8 cellular contexts compared by ENCODE assay signal in the genomic region with DNA sequence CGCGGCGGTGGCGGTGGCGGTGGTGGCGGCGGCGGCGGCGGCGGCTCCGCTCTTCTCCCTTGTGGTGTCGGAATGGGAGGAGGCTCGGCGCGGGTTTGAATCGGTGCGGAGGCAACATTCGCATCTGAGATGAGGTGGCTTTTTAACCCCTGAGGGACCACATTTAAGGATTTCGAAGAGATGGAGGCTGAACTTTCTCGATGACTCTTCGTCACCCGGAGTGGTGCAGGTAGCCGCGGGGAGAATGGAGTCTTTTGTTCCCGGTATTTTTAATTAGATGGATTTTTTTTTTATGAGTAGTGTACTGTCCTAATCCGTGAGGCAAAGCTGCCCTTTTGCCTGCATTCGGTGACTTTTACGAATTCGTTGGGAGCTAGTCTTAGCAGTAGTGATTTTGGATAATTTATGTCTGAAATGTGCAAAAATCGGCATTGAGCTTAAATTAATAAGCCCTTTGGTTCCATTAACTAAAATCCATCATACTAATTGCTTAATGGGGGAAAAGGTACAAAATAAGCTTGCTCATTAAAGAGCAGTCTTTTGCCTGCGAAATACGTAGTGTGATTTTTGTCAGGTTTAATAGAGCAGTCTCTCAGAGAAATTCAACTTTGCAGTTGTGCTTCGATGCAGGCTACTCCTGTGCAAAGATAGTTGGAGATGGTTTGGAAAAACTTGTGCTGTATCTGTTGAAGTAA.
A peak's percentile ranks its signal among the peaks of the same experiment; 100 is the strongest.
DNase-seq lines count a peak whose midpoint lies in the region; ATAC-seq and TF ChIP-seq lines count a peak whose summit lies in the region.

No MANE protein-coding gene starts in this region.

- H3K9me2 ChIP-seq in hepatocyte (replicated peaks; ENCODE audit: insufficient read depth) = no peaks in the 10 kb centered on the region

- peaks cover 5% of the 10 kb centered on the region for H4K20me1 ChIP-seq in hepatocyte (ENCODE audit: insufficient read depth, poor library complexity, severe bottlenecking)

- CTCF ChIA-PET in CD4-positive, alpha-beta memory T cell (lab: Charles Lee; ENCODE audit: partially characterized antibody) = no interaction called here
- CTCF ChIA-PET in HEK293 (lab: Yijun Ruan, JAX) = interaction anchor here (0.9 kb wide), 1 partner anchor 30 kb away, joined by 3 read pairs; no protein-coding TSS in a partner anchor
- CTCF ChIA-PET in activated CD8-positive, alpha-beta T cell treated with anti-CD3 and anti-CD28 coated beads for 36 hours (lab: Charles Lee) = no interaction called here

- no peak overlapping the region for H3K27ac Mint-ChIP-seq in CD4-positive, alpha-beta memory T cell
- no peak overlapping the region for H3K27ac Mint-ChIP-seq in activated CD8-positive, alpha-beta T cell treated with anti-CD3 and anti-CD28 coated beads for 36 hours

- H3K4me1 ChIP-seq in CD4-positive, alpha-beta memory T cell (ENCODE audit: insufficient read depth, low read length) = peaks cover 16% of the 10 kb centered on the region
- peaks cover 5% of the 10 kb centered on the region; the same call in 1 of the 2 replicates for H3K4me1 ChIP-seq in HEK293 (ENCODE audit: control insufficient read depth, insufficient read depth, low read length)
- no peaks in the 10 kb centered on the region for H3K4me1 ChIP-seq in hepatocyte (ENCODE audit: insufficient read depth)

- no peak overlapping the region for H3K4me3 ChIP-seq in CD4-positive, alpha-beta memory T cell (ENCODE audit: low read length in 2 of 2)
- peak overlapping the region; percentile 60 for H3K4me3 ChIP-seq in HEK293 (ENCODE audit: low read depth, low read length)
- peak overlapping the region; percentile 51 for H3K4me3 ChIP-seq in hepatocyte

- peaks cover 11 to 26% (median 20%) of the 10 kb centered on the region in 4 donors for H3K4me1 Mint-ChIP-seq in CD4-positive, alpha-beta memory T cell
- peaks cover 13% of the 10 kb centered on the region for H3K4me1 Mint-ChIP-seq in activated CD8-positive, alpha-beta T cell treated with anti-CD3 and anti-CD28 coated beads for 36 hours (ENCODE audit: low read depth)

- no peak for DNase-seq in CD4-positive, alpha-beta memory T cell
- DNase-seq in activated CD8-positive, alpha-beta T cell treated with anti-CD3 and anti-CD28 coated beads for 36 hours = no peak
- no peak for DNase-seq in hepatocyte (ENCODE audit: low spot score)
- DNase-seq in retina = peak; percentile 73
- DNase-seq in LoVo (ENCODE audit: low spot score) = no peak
- no peak for DNase-seq in foreskin melanocyte

- POLR2A ChIA-PET in CD4-positive, alpha-beta memory T cell (lab: Charles Lee; ENCODE audit: partially characterized antibody) = no interaction called here
- POLR2A ChIA-PET in HEK293 (lab: Yijun Ruan, JAX) = interaction anchor here (0.7 kb wide), 1 partner anchor 432 kb away, joined by 3 read pairs; no protein-coding TSS in a partner anchor
- POLR2A ChIA-PET in activated CD8-positive, alpha-beta T cell treated with anti-CD3 and anti-CD28 coated beads for 36 hours (lab: Charles Lee) = no interaction called here

- H3K9me3 ChIP-seq in CD4-positive, alpha-beta memory T cell (ENCODE audit: control insufficient read depth in 1 of 2, low read length in 2 of 2) = no peaks in the 10 kb centered on the region
- H3K9me3 ChIP-seq in HEK293 (ENCODE audit: control insufficient read depth, insufficient read depth, low read depth, low read length) (no peaks in the 10 kb centered on the region), hepatocyte (ENCODE audit: low read depth) (no peaks in the 10 kb centered on the region)

- H3K27me3 Mint-ChIP-seq in CD4-positive, alpha-beta memory T cell = peaks cover 37 to 42% of the 10 kb centered on the region in 2 donors
- peaks cover 52% of the 10 kb centered on the region for H3K27me3 Mint-ChIP-seq in activated CD8-positive, alpha-beta T cell treated with anti-CD3 and anti-CD28 coated beads for 36 hours

- TF ChIP-seq CTCF in HEK293 (tag by site-specific recombination; IDR thresholded peaks at IDR 0.05) (no peak), hepatocyte (IDR thresholded peaks at IDR 0.05; ENCODE audit: poor library complexity) (no peak)
- no peak for TF ChIP-seq CTCF in activated CD8-positive, alpha-beta T cell treated with anti-CD3 and anti-CD28 coated beads for 36 hours (IDR thresholded peaks at IDR 0.05)

- H2AFZ ChIP-seq in hepatocyte = peak overlapping the region; percentile 65

- H3K27me3 ChIP-seq in CD4-positive, alpha-beta memory T cell (ENCODE audit: insufficient read depth, low read length) = peaks cover 17% of the 10 kb centered on the region
- H3K27me3 ChIP-seq in hepatocyte = no peaks in the 10 kb centered on the region

- no peaks in the 10 kb centered on the region for H3K36me3 ChIP-seq in CD4-positive, alpha-beta memory T cell (ENCODE audit: insufficient read depth, low read length)
- H3K36me3 ChIP-seq in HEK293 (ENCODE audit: control insufficient read depth in 2 of 2, insufficient read depth in 1 of 2, low read length in 2 of 2) (no peaks in the 10 kb centered on the region), hepatocyte (replicated peaks; ENCODE audit: insufficient read depth, low read depth) (no peaks in the 10 kb centered on the region)

- H3K27ac ChIP-seq in CD4-positive, alpha-beta memory T cell (ENCODE audit: low read depth, low read length) = no peak overlapping the region
- H3K27ac ChIP-seq in HEK293 (ENCODE audit: extremely low read depth, low read depth, low read length) = peak overlapping the region; percentile 79
- H3K27ac ChIP-seq in hepatocyte = peak overlapping the region; percentile 73

- H3K36me3 Mint-ChIP-seq in CD4-positive, alpha-beta memory T cell = no peaks in the 10 kb centered on the region
- no peaks in the 10 kb centered on the region for H3K36me3 Mint-ChIP-seq in activated CD8-positive, alpha-beta T cell treated with anti-CD3 and anti-CD28 coated beads for 36 hours (ENCODE audit: low read depth)

- ATAC-seq in activated CD8-positive, alpha-beta T cell treated with anti-CD3 and anti-CD28 coated beads for 36 hours = no peak
- ATAC-seq in GM21515 (IDR thresholded peaks at IDR 0.05; ENCODE audit: unreplicated experiment) = no peak

- H3K4me2 ChIP-seq in hepatocyte = peak overlapping the region; percentile 88

- intact Hi-C loops in CD4-positive, alpha-beta memory T cell (cut with micrococcal nuclease) = no loop called here
- intact Hi-C loops in activated CD8-positive, alpha-beta T cell treated with anti-CD3 and anti-CD28 coated beads for 36 hours (cut with micrococcal nuclease) = no loop called here

- H3K4me3 Mint-ChIP-seq in CD4-positive, alpha-beta memory T cell = peak overlapping the region; percentile 71 to 83 (median 77)
- peak overlapping the region; percentile 58 for H3K4me3 Mint-ChIP-seq in activated CD8-positive, alpha-beta T cell treated with anti-CD3 and anti-CD28 coated beads for 36 hours

- under 1% methylated on average over 27 of the region's 34 CpGs for WGBS in hepatocyte (ENCODE audit: low lambda C conversion rate, missing lambda C conversion rate)

- peaks cover 49% of the 10 kb centered on the region for H3K79me2 ChIP-seq in hepatocyte

- peaks cover 0 to 4% (median 0%) of the 10 kb centered on the region in 8 donors for H3K9me3 Mint-ChIP-seq in CD4-positive, alpha-beta memory T cell
- H3K9me3 Mint-ChIP-seq in activated CD8-positive, alpha-beta T cell treated with anti-CD3 and anti-CD28 coated beads for 36 hours = no peaks in the 10 kb centered on the region

TF ChIP-seq in HEK293, 187 proteins besides CTCF, POLR2A, EP300 and RAD21:
- peak; percentile 44; the same call in 1 of the 2 replicates for TF ChIP-seq ZEB2 (tag by site-specific recombination; IDR thresholded peaks at IDR 0.05)
- no peak for TF ChIP-seq ZNF544 (tag by site-specific recombination; IDR thresholded peaks at IDR 0.05)
- peak; percentile 85 for TF ChIP-seq ZNF664 (tag by site-specific recombination; IDR thresholded peaks at IDR 0.05)
- TF ChIP-seq ZNF335 (tag by site-specific recombination; conservative IDR thresholded peaks at IDR 0.05) = peak; percentile 69
- 0 out of 2 replicates have a peak, but pooled peaks have one; percentile 17 for TF ChIP-seq ZNF2 (tag by site-specific recombination; IDR thresholded peaks at IDR 0.05)
- TF ChIP-seq, protein P1, sequence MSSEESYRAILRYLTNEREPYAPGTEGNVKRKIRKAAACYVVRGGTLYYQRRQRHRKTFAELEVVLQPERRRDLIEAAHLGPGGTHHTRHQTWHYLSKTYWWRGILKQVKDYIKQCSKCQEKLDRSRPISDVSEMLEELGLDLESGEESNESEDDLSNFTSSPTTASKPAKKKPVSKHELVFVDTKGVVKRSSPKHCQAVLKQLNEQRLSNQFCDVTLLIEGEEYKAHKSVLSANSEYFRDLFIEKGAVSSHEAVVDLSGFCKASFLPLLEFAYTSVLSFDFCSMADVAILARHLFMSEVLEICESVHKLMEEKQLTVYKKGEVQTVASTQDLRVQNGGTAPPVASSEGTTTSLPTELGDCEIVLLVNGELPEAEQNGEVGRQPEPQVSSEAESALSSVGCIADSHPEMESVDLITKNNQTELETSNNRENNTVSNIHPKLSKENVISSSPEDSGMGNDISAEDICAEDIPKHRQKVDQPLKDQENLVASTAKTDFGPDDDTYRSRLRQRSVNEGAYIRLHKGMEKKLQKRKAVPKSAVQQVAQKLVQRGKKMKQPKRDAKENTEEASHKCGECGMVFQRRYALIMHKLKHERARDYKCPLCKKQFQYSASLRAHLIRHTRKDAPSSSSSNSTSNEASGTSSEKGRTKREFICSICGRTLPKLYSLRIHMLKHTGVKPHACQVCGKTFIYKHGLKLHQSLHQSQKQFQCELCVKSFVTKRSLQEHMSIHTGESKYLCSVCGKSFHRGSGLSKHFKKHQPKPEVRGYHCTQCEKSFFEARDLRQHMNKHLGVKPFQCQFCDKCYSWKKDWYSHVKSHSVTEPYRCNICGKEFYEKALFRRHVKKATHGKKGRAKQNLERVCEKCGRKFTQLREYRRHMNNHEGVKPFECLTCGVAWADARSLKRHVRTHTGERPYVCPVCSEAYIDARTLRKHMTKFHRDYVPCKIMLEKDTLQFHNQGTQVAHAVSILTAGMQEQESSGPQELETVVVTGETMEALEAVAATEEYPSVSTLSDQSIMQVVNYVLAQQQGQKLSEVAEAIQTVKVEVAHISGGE (tag by site-specific recombination; conservative IDR thresholded peaks at IDR 0.05; ENCODE audit: low read depth) = no peak
- TF ChIP-seq FEZF1 (tag by site-specific recombination; IDR thresholded peaks at IDR 0.05) = peak; percentile 54; the same call in 1 of the 2 replicates
- TF ChIP-seq ZBTB17 (tag by site-specific recombination; IDR thresholded peaks at IDR 0.05) = peak; percentile 48
- 0 out of 2 replicates have a peak, but pooled peaks have one; percentile 13 for TF ChIP-seq TCF7L2 (IDR thresholded peaks at IDR 0.05; ENCODE audit: borderline replicate concordance, low read depth, low read length)
TF ChIP-seq in HEK293: peak in this region for 7.

Comparison
In these comparisons a context has a peak if more than half of its experiments do, and no peak if none do; other contexts are left out.
1. H3K4me3 ChIP-seq: peak in HEK293 (single experiment) and hepatocyte (single experiment); none in CD4-positive, alpha-beta memory T cell (0 of 2).